ENCODE assay signal across 4 cellular contexts in the genomic region with DNA sequence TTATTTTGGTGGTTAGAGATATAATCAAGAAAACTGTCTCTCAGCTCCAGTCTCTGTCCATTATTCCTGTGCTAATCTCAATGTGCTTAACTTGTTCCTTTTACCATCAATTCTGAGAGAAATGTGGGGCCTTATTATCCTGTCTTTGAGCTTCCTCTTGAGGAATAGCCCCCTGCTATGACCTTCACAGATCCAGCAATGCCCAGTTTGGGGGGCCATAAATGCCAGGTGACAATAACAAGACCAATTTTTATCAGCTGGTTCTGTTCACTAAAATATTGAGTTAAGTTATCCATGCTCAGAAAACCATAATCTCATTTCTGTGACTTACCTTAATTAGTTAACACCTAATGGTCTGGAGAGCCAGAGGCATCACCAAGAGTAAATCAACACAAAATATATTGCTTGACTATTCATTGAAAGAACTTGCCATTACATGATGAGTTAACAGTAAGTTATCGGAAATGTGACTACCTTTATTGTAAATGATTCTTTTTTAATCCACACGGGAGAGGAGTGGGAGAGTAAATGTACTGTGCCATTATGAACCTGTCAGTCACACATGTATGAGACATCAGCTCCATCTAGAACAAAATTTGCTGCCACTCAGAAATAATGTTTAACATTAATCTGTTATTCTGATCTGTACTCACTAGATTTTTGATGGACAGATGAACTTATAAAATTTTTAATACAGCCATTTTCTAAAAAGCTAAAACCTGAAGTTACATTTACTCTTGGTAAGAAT.
"Had no signal": no experiment of that assay in that cellular context is flagged by ENCODE, and none has a peak within 500 bp of the region (broad histone marks: within the 10 kb centered on the region; RNA-seq: fewer than 3 reads in every experiment).

No MANE protein-coding gene starts in this region.

- H2AFZ ChIP-seq: GM23338 had no signal

- H3K4me2 ChIP-seq: GM23338 had no signal

- H3K4me3 ChIP-seq: GM23338 had no signal

- DNase-seq: H9, HCEC 1CT, IMR-90 had no signal
